9 cellular contexts compared by ENCODE assay signal in the genomic region with DNA sequence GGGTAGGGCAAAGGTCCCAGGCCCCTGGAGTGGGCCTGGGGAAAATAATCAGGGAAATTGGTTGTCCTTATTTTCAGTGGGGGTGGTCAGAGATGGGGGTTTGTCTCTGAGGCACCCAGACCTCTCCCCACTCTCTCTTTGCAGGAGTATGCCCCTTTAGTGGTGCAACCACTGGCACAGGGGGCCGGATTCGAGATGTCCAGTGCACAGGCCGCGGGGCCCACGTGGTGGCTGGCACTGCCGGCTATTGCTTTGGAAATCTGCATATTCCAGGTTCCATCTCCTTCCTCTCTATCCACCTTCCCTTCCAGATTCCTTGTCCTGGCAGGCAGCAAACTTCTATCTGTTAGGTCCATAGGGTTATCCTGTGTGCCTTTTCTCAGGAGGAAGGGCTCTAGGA.
"Had no signal": no experiment of that assay in that cellular context is flagged by ENCODE, and none has a peak within 500 bp of the region (broad histone marks: within the 10 kb centered on the region; RNA-seq: fewer than 3 reads in every experiment).

No MANE protein-coding gene starts in this region.

- H3K4me1 Mint-ChIP-seq: GM23338, H9 had no signal

- H3K4me3 Mint-ChIP-seq: GM23338, HFFc6 had no signal

- H3K27ac ChIP-seq: GM23248 had no signal

- DNase-seq: GM23248, GOT3, H7, H9, HCEC 1CT, HFFc6 had no signal

- H3K27ac Mint-ChIP-seq: GM23338, H9, HFFc6 had no signal

- H3K4me1 ChIP-seq: HAP-1 had no signal

- H3K9me3 ChIP-seq: HAP-1 had no signal

- ATAC-seq: GM23338, HCT116 had no signal

- H3K9me3 Mint-ChIP-seq: H9, HFFc6 had no signal

- H3K4me3 ChIP-seq: GM23248, GM23338, HAP-1 had no signal
